ENCODE assay signal across 11 cellular contexts in the genomic region with DNA sequence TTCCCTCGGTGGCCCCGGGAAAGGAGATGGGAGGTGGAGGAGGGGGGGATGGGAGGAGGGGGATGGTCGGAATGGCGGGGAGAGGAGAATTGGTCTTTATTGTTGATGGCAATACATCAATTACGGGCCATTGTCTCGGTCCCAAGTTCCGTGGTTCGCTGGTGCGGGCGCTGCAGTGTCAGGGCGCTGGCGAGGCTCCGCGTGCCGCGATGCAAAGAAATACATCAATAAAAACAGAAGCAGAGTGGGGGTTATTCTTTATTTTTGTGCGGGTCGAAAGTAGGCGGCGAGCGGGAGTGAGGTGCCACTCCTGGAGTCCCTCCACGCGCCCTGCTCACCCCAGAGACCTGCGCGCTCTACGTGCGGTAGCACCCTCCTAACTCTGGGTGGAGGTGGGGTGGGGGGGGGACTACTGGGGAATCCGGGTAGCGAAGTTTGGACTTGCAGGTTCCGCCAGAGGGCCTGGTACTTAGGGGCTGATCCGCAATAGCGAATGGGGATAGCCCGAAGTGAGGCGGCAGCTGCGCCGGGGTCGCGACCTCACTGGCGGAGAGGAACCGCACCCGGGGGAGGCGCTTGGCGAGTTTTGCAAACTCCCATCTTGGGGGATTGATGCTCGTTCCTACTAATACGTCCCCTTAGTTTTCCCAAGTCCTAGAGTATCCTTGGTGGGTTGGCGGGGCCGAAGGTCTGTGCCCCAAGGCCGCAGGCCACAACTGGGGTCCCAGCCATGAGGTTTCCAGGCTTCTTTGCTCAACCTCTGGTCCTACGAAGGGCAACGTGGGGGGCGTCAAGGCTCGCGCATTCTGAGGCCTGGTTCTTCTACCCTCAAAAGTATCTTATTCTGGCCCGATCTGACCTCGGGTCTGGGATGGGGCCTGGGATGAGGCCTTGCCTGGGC. TPM values are rescaled to one million over a fixed set of nuclear protein-coding genes. Genes with fewer than 3 reads are reported as not detected.
DNase-seq lines count a peak whose midpoint lies in the region; ATAC-seq and TF ChIP-seq lines count a peak whose summit lies in the region.
"Had no signal": no experiment of that assay in that cellular context is flagged by ENCODE, and none has a peak within 500 bp of the region (broad histone marks: within the 10 kb centered on the region; RNA-seq: fewer than 3 reads in every experiment).

No MANE protein-coding gene starts in this region.

- H3K36me3 ChIP-seq in SK-N-SH (replicated peaks in 1 of 2; ENCODE audit: control insufficient read depth in 1 of 2, insufficient read depth in 2 of 2, low read length in 1 of 2) = no peaks in the 10 kb centered on the region
- H3K36me3 ChIP-seq in endodermal cell (ENCODE audit: control insufficient read depth, insufficient read depth, low read length) = no peaks in the 10 kb centered on the region
- no peaks in the 10 kb centered on the region for H3K36me3 ChIP-seq in right lobe of liver
- H3K36me3 ChIP-seq: SJCRH30 had no signal

- peaks cover 3% of the 10 kb centered on the region for H3K36me3 Mint-ChIP-seq in endodermal cell (ENCODE audit: low read depth)

- H3K9ac ChIP-seq in SK-N-SH (no peak overlapping the region), endodermal cell (ENCODE audit: extremely low read depth, low read length, poor library complexity, severe bottlenecking) (no peak overlapping the region)

- peaks cover 74% of the 10 kb centered on the region for H3K27me3 ChIP-seq in SK-N-SH (ENCODE audit: insufficient read depth)
- H3K27me3 ChIP-seq in endodermal cell (ENCODE audit: control insufficient read depth, insufficient read depth, low read length, poor library complexity, severe bottlenecking) = peaks cover 20% of the 10 kb centered on the region
- H3K27me3 ChIP-seq in right lobe of liver = no peaks in the 10 kb centered on the region
- H3K27me3 ChIP-seq: SJCRH30 had no signal

- TF ChIP-seq POLR2A in right lobe of liver (IDR thresholded peaks at IDR 0.05) = no peak

- H3K27ac Mint-ChIP-seq in endodermal cell = peak overlapping the region; percentile 67

- no peaks in the 10 kb centered on the region for H3K9me2 ChIP-seq in SK-N-SH

- H3K79me2 ChIP-seq in SK-N-SH (ENCODE audit: insufficient read depth) = no peaks in the 10 kb centered on the region

- H2AFZ ChIP-seq in SK-N-SH (ENCODE audit: low read depth) = no peak overlapping the region

- TF ChIP-seq CTCF in SK-N-SH (IDR thresholded peaks at IDR 0.05) (no peak), endodermal cell (conservative IDR thresholded peaks at IDR 0.05) (peak; percentile 43), right lobe of liver (IDR thresholded peaks at IDR 0.05) (no peak)

- H3K9me3 ChIP-seq in SK-N-SH = no peaks in the 10 kb centered on the region
- no peaks in the 10 kb centered on the region for H3K9me3 ChIP-seq in endodermal cell (ENCODE audit: control insufficient read depth, low read length)
- H3K9me3 ChIP-seq in right lobe of liver = no peaks in the 10 kb centered on the region
- H3K9me3 ChIP-seq: SJCRH30 had no signal

- no peak for TF ChIP-seq EP300 in SK-N-SH (IDR thresholded peaks at IDR 0.05; ENCODE audit: borderline replicate concordance in 1 of 2, low read depth in 1 of 2, low read length in 1 of 2)

- no peaks in the 10 kb centered on the region for H3F3A ChIP-seq in SK-N-SH (replicated peaks; ENCODE audit: insufficient read depth)

- H3K27me3 Mint-ChIP-seq in endodermal cell (ENCODE audit: insufficient read depth) = peaks cover 62% of the 10 kb centered on the region

- POLR2A ChIA-PET in SK-N-SH (lab: Yijun Ruan, JAX) = no interaction called here

- peak overlapping the region; percentile 33; the same call in 1 of the 2 replicates for H3K4me2 ChIP-seq in SK-N-SH

- no peak for TF ChIP-seq RAD21 in SK-N-SH (IDR thresholded peaks at IDR 0.05; ENCODE audit: low read length)

- CTCF ChIA-PET in SK-N-SH (lab: Yijun Ruan, JAX) = no interaction called here

- intact Hi-C loops in right lobe of liver (cut with DNase I) = no loop called here

- ATAC-seq in SK-N-SH treated with all-trans-retinoic acid at 6 μM for 48 hours (no peak), right lobe of liver (no peak)

- no peaks in the 10 kb centered on the region for H3K9me3 Mint-ChIP-seq in endodermal cell

- DNase-seq in SK-N-SH (peak; percentile 33), endodermal cell (peak; percentile 84), right lobe of liver (peak in 2 of 3 donors; percentile 48 to 70), AG20443 (ENCODE audit: low spot score) (no peak), NCI-H2196 treated with DMSO at 0.1 percent for 48 hours (lab: John Stamatoyannopoulos, UW; ENCODE audit: unreplicated experiment) (no peak)
- DNase-seq in effector CD4-positive, alpha-beta T cell = no peak
- DNase-seq: NCI-H187, SJCRH30 had no signal

- no peak overlapping the region for H3K27ac ChIP-seq in SK-N-SH (ENCODE audit: low read depth in 2 of 2, low read length in 1 of 2)
- H3K27ac ChIP-seq in endodermal cell (ENCODE audit: low read depth, low read length) = no peak overlapping the region
- peak overlapping the region; percentile 85 to 99 (median 89) for H3K27ac ChIP-seq in right lobe of liver
- peak overlapping the region; percentile 50 for H3K27ac ChIP-seq in temporal lobe (ENCODE audit: low read depth, low read length)
- H3K27ac ChIP-seq: HL-60, SJCRH30 had no signal

- H3K4me1 ChIP-seq in SK-N-SH (ENCODE audit: control insufficient read depth in 1 of 2, insufficient read depth in 2 of 2, low read depth in 1 of 2, low read length in 1 of 2) (no peaks in the 10 kb centered on the region; a peak in 1 of 4 replicates), endodermal cell (ENCODE audit: control insufficient read depth, insufficient read depth, low read length) (peaks cover 12% of the 10 kb centered on the region), right lobe of liver (peaks cover 0 to 31% (median 10%) of the 10 kb centered on the region in 4 donors)
- H3K4me1 ChIP-seq: SJCRH30 had no signal

- H3K4me3 Mint-ChIP-seq in endodermal cell = peak overlapping the region; percentile 96

- H3K4me1 Mint-ChIP-seq in endodermal cell = peaks cover 27% of the 10 kb centered on the region

- no peaks in the 10 kb centered on the region for H4K20me1 ChIP-seq in SK-N-SH (ENCODE audit: insufficient read depth)

- H3K4me3 ChIP-seq in SK-N-SH (ENCODE audit: low read depth in 2 of 2, low read length in 1 of 2) (no peak overlapping the region), endodermal cell (ENCODE audit: low read length) (peak overlapping the region; percentile 99), right lobe of liver (peak overlapping the region; percentile 35 to 63 (median 60))
- H3K4me3 ChIP-seq: SJCRH30 had no signal

- 39% methylated on average over 41 of the region's 55 CpGs for WGBS in SK-N-SH (ENCODE audit: low lambda C conversion rate)
- 9 to 12% methylated on average over 19 to 55 of the region's 55 CpGs for WGBS in endodermal cell (ENCODE audit: insufficient coverage in 1 of 2, insufficient read length in 1 of 2), 2 experiments
- 30% methylated on average over 27 of the region's 55 CpGs for WGBS in right lobe of liver (ENCODE audit: insufficient coverage, low coverage, low lambda C conversion rate, missing lambda C conversion rate)

TF ChIP-seq in SK-N-SH, 30 proteins besides CTCF, POLR2A, EP300 and RAD21:
- TF ChIP-seq JUND (IDR thresholded peaks at IDR 0.05) = no peak
- no peak for TF ChIP-seq FOXJ3 (CRISPR knock-in tag; IDR thresholded peaks at IDR 0.05)

TF ChIP-seq in SK-N-SH treated with all-trans-retinoic acid at 6 μM for 48 hours, 23 proteins besides CTCF, POLR2A, EP300 and RAD21 (continues in another document):
- TF ChIP-seq ISL1 (CRISPR knock-in tag; IDR thresholded peaks at IDR 0.05) = no peak
- TF ChIP-seq ZNF565 (CRISPR knock-in tag; conservative IDR thresholded peaks at IDR 0.05; ENCODE audit: low read depth) = no peak
- no peak for TF ChIP-seq ZFP30 (CRISPR knock-in tag; IDR thresholded peaks at IDR 0.05)
- no peak for TF ChIP-seq PATZ1 (CRISPR knock-in tag; IDR thresholded peaks at IDR 0.05; ENCODE audit: borderline replicate concordance)
- TF ChIP-seq TOX (CRISPR knock-in tag; IDR thresholded peaks at IDR 0.05; ENCODE audit: borderline replicate concordance) = no peak
- TF ChIP-seq ARNTL (CRISPR knock-in tag; IDR thresholded peaks at IDR 0.05; ENCODE audit: borderline replicate concordance, low read depth) = no peak
- no peak for TF ChIP-seq CSDC2 (CRISPR knock-in tag; IDR thresholded peaks at IDR 0.05)
- TF ChIP-seq ZNF70 (CRISPR knock-in tag; IDR thresholded peaks at IDR 0.05) = no peak
- TF ChIP-seq OSR1 (CRISPR knock-in tag; IDR thresholded peaks at IDR 0.05) = no peak

RNA-seq across cellular contexts. Expression of gene SALL1, which starts 3.5 kb away (rescaled TPM):
- polyA plus RNA-seq in SK-N-SH (2012; rRNA removed) = 0.02 TPM in 1 of 2 replicates, not detected in the other
- not detected in 2 replicates for polyA plus RNA-seq in SK-N-SH (2012; cell fraction: cytosol; rRNA removed)
- polyA plus RNA-seq in SK-N-SH (2012; cell fraction: nucleus; rRNA removed) = 0.01 TPM in 1 of 2 replicates, not detected in the other
- total RNA-seq in endodermal cell = 100 to 1,000 TPM; 122 to 172 TPM
- polyA plus RNA-seq in endodermal cell (2013, experiment 1 of 2) = 49.8 TPM
- polyA plus RNA-seq in endodermal cell (2013, experiment 2 of 2) = 45.5 TPM
- 10 to 100 TPM; 22.9 to 30.1 (median 26.4) TPM for total RNA-seq in right lobe of liver
- total RNA-seq in temporal lobe = 8.6 TPM

Comparison
In these comparisons a context has a peak if more than half of its experiments do, and no peak if none do; other contexts are left out.
1. DNase-seq: peak in SK-N-SH (single experiment), endodermal cell (single experiment) and right lobe of liver (2 of 3); none in effector CD4-positive, alpha-beta T cell (single experiment), AG20443 (single experiment) and NCI-H2196 treated with DMSO at 0.1 percent for 48 hours (single experiment).
2. H3K27ac ChIP-seq: peak in right lobe of liver (3 of 3) and temporal lobe (single experiment); none in SK-N-SH (0 of 2) and endodermal cell (single experiment).
3. H3K4me3 ChIP-seq: peak in endodermal cell (single experiment) and right lobe of liver (3 of 3); none in SK-N-SH (0 of 2).